1 cellular context compared by ENCODE assay signal in genomic region chr10:107103174-107104025, GRCh38.
TF ChIP-seq lines count a peak whose summit lies in the region.

No MANE protein-coding gene starts in this region.

TF ChIP-seq in K562, 482 proteins besides CTCF, POLR2A, EP300 and RAD21 (continued from another document):
- TF ChIP-seq CUX1 (CRISPR knock-in tag; IDR thresholded peaks at IDR 0.05) (no peak), ZBTB5 (IDR thresholded peaks at IDR 0.05) (no peak), ELK3 (CRISPR knock-in tag; IDR thresholded peaks at IDR 0.05) (no peak)
